9 cellular contexts compared by ENCODE assay signal in genomic region chr1:51661081-51661518, GRCh38. TPM values are rescaled to one million over a fixed set of nuclear protein-coding genes. Genes with fewer than 3 reads are reported as not detected.
DNase-seq lines count a peak whose midpoint lies in the region; ATAC-seq, FAIRE-seq and TF ChIP-seq lines count a peak whose summit lies in the region.
"Had no signal": no experiment of that assay in that cellular context is flagged by ENCODE, and none has a peak within 500 bp of the region (broad histone marks: within the 10 kb centered on the region; RNA-seq: fewer than 3 reads in every experiment).

No MANE protein-coding gene starts in this region.

- H3K27me3 ChIP-seq in brain microvascular endothelial cell (replicated peaks), result no peaks in the 10 kb centered on the region
- H3K27me3 ChIP-seq in upper lobe of left lung, result no peaks in the 10 kb centered on the region

- TF ChIP-seq CTCF in brain microvascular endothelial cell (IDR thresholded peaks at IDR 0.05; ENCODE audit: low read depth, low read length, missing control alignments) (no peak), upper lobe of left lung (IDR thresholded peaks at IDR 0.05) (no peak)

- TF ChIP-seq EP300 in upper lobe of left lung (IDR thresholded peaks at IDR 0.05), result no peak

- H3K4me1 ChIP-seq in upper lobe of left lung, result peaks cover 6 to 15% (median 7%) of the 10 kb centered on the region in 4 donors

- ATAC-seq in upper lobe of left lung (ENCODE audit: low FRiP score in 2 of 2) (peak; percentile 43 to 94), GM21526 (IDR thresholded peaks at IDR 0.05; ENCODE audit: low FRiP score, unreplicated experiment) (no peak), GM18519 (IDR thresholded peaks at IDR 0.05; ENCODE audit: low FRiP score, unreplicated experiment) (no peak)

- H3K4me3 ChIP-seq in brain microvascular endothelial cell (ENCODE audit: low read depth, low read length), result no peak overlapping the region
- H3K4me3 ChIP-seq in upper lobe of left lung, result no peak overlapping the region

- peak; percentile 59 for DNase-seq in HTR-8/SVneo (ENCODE audit: insufficient read length, low spot score)
- peak; percentile 96 for DNase-seq in brain microvascular endothelial cell
- DNase-seq in iris pigment epithelial cell (ENCODE audit: low read depth), result peak; percentile 96
- DNase-seq in upper lobe of left lung, result no peak
- DNase-seq in head of caudate nucleus, result no peak
- DNase-seq: NCI-H146, T-helper 9 cell had no signal

- no peaks in the 10 kb centered on the region for H3K9me3 ChIP-seq in upper lobe of left lung

- H3K27ac ChIP-seq in brain microvascular endothelial cell (peak overlapping the region; percentile 89), upper lobe of left lung (peak overlapping the region in 2 of 4 donors; percentile 5 to 25)

- FAIRE-seq in HTR-8/SVneo (lab: Jason Lieb, UNC), result no peak

- H3K36me3 ChIP-seq in brain microvascular endothelial cell (replicated peaks) (no peaks in the 10 kb centered on the region), upper lobe of left lung (no peaks in the 10 kb centered on the region)

- TF ChIP-seq POLR2A in upper lobe of left lung (IDR thresholded peaks at IDR 0.05), result no peak

- WGBS in upper lobe of left lung, 2 donors, result 52 to 55% methylated on average over 3 of the region's 3 CpGs

- intact Hi-C loops in head of caudate nucleus (cut with DNase I), result no loop called here

- in situ Hi-C loops in brain microvascular endothelial cell (cut with HindIII; ENCODE audit: low pct_ligation_motif_present, low sequenced_read_pairs), result no loop called here

RNA-seq across cellular contexts. Expression of gene OSBPL9, which starts 44.2 kb away (rescaled TPM):
- total RNA-seq in upper lobe of left lung, result 100 to 1,000 TPM in 3 of 6 donors, 10 to 100 TPM in 3; 55.7 to 271 (median 94.9) TPM

Comparison
In these comparisons a context has a peak if more than half of its experiments do, and no peak if none do; other contexts are left out.
1. DNase-seq: peak in HTR-8/SVneo (single experiment), brain microvascular endothelial cell (single experiment) and iris pigment epithelial cell (single experiment); none in upper lobe of left lung (0 of 2) and head of caudate nucleus (0 of 42).
2. ATAC-seq: peak in upper lobe of left lung (2 of 2); none in GM21526 (single experiment) and GM18519 (single experiment).